ENCODE assay signal across 11 cellular contexts in the genomic region with DNA sequence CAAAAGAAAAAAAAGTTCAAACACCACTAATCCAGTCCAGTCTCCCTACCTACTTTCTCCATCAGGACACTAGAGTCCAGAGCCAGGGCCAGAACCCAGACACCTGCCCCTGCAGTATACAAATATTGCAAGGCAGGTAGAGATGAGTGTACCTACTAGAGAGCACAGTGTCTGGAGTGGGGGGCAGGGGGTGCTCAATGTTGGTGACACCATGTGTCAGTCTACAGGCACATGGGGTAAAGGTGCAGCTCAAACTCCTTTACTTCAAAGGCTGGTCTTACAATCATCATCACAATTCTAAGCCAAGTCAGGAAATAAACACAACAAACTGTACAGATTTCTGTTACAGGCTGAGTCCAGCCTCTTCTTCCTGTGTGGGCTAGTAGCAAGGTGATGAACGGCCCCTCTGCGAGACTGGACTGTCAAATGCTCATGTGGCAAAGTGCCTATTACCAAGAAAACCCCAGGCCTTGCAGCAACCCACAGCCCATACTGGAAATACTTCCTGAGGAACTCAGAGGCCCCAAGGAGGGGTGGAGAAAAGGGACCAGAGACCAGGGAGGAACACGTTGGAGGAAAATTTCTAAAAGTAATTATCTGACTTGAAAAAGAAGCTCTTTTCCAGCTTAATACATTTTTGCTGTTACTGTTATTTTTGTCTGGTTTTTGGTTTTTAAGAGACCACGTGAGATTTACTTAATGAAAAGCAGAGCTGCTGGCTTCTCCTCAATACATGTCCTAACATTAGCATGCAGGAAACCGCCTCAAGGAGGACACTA. TPM values are rescaled to one million over a fixed set of nuclear protein-coding genes. Genes with fewer than 3 reads are reported as not detected.
DNase-seq lines count a peak whose midpoint lies in the region; ATAC-seq and TF ChIP-seq lines count a peak whose summit lies in the region.
"Had no signal": no experiment of that assay in that cellular context is flagged by ENCODE, and none has a peak within 500 bp of the region (broad histone marks: within the 10 kb centered on the region; RNA-seq: fewer than 3 reads in every experiment).

No MANE protein-coding gene starts in this region.

- peak overlapping the region; percentile 94 for H3K27ac Mint-ChIP-seq in activated CD8-positive, alpha-beta memory T cell treated with anti-CD3 and anti-CD28 coated beads, Interleukin-2, amount 10 ng/mL, durations not matched to agents 7 days and 5 days
- H3K27ac Mint-ChIP-seq in activated CD8-positive, alpha-beta T cell treated with anti-CD3 and anti-CD28 coated beads for 36 hours: peak overlapping the region; percentile 95

- POLR2A ChIA-PET in activated CD8-positive, alpha-beta T cell treated with anti-CD3 and anti-CD28 coated beads for 36 hours (lab: Charles Lee): interaction anchor here (0.8 to 2.4 kb wide), 7 partner anchors 11 to 28 kb away, joined by 3 to 6 read pairs (median 4); no protein-coding TSS in a partner anchor

- 34 to 49% (median 41%) methylated on average over 5 of the region's 5 CpGs for WGBS in heart left ventricle, 4 donors
- WGBS in suprapubic skin: 32% methylated on average over 5 of the region's 5 CpGs

- H3K4me1 Mint-ChIP-seq in activated CD8-positive, alpha-beta memory T cell treated with anti-CD3 and anti-CD28 coated beads, Interleukin-2, amount 10 ng/mL, durations not matched to agents 7 days and 5 days: peaks cover 97% of the 10 kb centered on the region
- peaks cover 96% of the 10 kb centered on the region for H3K4me1 Mint-ChIP-seq in activated CD8-positive, alpha-beta T cell treated with anti-CD3 and anti-CD28 coated beads for 36 hours (ENCODE audit: low read depth)

- peak; percentile 73 for DNase-seq in activated CD8-positive, alpha-beta memory T cell treated with anti-CD3 and anti-CD28 coated beads, Interleukin-2, amount 10 ng/mL, durations not matched to agents 7 days and 5 days
- no peak for DNase-seq in activated CD8-positive, alpha-beta memory T cell treated with anti-CD3 and anti-CD28 coated beads for 24 hours
- DNase-seq in activated CD8-positive, alpha-beta T cell treated with anti-CD3 and anti-CD28 coated beads for 36 hours: peak; percentile 56
- peak in 3 of 5 donors; percentile 52 to 54 (median 53) for DNase-seq in heart left ventricle
- no peak for DNase-seq in suprapubic skin (ENCODE audit: low spot score in 2 of 2)
- DNase-seq in HuH-7 (ENCODE audit: low spot score): no peak
- no peak for DNase-seq in NCI-H146 treated with DMSO at 0.1 percent for 48 hours (lab: John Stamatoyannopoulos, UW; ENCODE audit: unreplicated experiment)
- DNase-seq: H9, NCI-H526 treated with DMSO at 0.1 percent for 48 hours had no signal

- H3K4me1 ChIP-seq in heart left ventricle (peaks cover 15 to 92% (median 61%) of the 10 kb centered on the region in 12 donors), suprapubic skin (peaks cover 80% of the 10 kb centered on the region)

- no peaks in the 10 kb centered on the region for H3K27me3 Mint-ChIP-seq in activated CD8-positive, alpha-beta memory T cell treated with anti-CD3 and anti-CD28 coated beads, Interleukin-2, amount 10 ng/mL, durations not matched to agents 7 days and 5 days
- H3K27me3 Mint-ChIP-seq in activated CD8-positive, alpha-beta T cell treated with anti-CD3 and anti-CD28 coated beads for 36 hours: no peaks in the 10 kb centered on the region

- no peak for TF ChIP-seq CTCF in activated CD8-positive, alpha-beta T cell treated with anti-CD3 and anti-CD28 coated beads for 36 hours (IDR thresholded peaks at IDR 0.05)
- TF ChIP-seq CTCF in heart left ventricle (IDR thresholded peaks at IDR 0.05): no peak
- no peak for TF ChIP-seq CTCF in suprapubic skin (IDR thresholded peaks at IDR 0.05)

- no peaks in the 10 kb centered on the region for H3K9me3 ChIP-seq in heart left ventricle
- no peaks in the 10 kb centered on the region for H3K9me3 ChIP-seq in suprapubic skin

- no peaks in the 10 kb centered on the region for H3K9me3 Mint-ChIP-seq in activated CD8-positive, alpha-beta memory T cell treated with anti-CD3 and anti-CD28 coated beads, Interleukin-2, amount 10 ng/mL, durations not matched to agents 7 days and 5 days (ENCODE audit: low read depth)
- no peaks in the 10 kb centered on the region for H3K9me3 Mint-ChIP-seq in activated CD8-positive, alpha-beta T cell treated with anti-CD3 and anti-CD28 coated beads for 36 hours
- H3K9me3 Mint-ChIP-seq: H9 had no signal

- H3K27me3 ChIP-seq in heart left ventricle (no peaks in the 10 kb centered on the region), suprapubic skin (no peaks in the 10 kb centered on the region)

- H3K4me3 Mint-ChIP-seq in activated CD8-positive, alpha-beta memory T cell treated with anti-CD3 and anti-CD28 coated beads, Interleukin-2, amount 10 ng/mL, durations not matched to agents 7 days and 5 days: peak overlapping the region; percentile 37
- peak overlapping the region; percentile 11 for H3K4me3 Mint-ChIP-seq in activated CD8-positive, alpha-beta T cell treated with anti-CD3 and anti-CD28 coated beads for 36 hours
- H3K4me3 Mint-ChIP-seq: H9 had no signal

- H3K4me3 ChIP-seq in heart left ventricle (peak overlapping the region in 1 of 12 donors; percentile 2), suprapubic skin (no peak overlapping the region)

- CTCF ChIA-PET in activated CD8-positive, alpha-beta memory T cell treated with anti-CD3 and anti-CD28 coated beads, Interleukin-2, amount 10 ng/mL, durations not matched to agents 7 days and 5 days (lab: Charles Lee): interaction anchor here (1.2 to 9.3 kb wide), 7 partner anchors 12 to 256 kb away, joined by 3 to 154 read pairs (median 8); no protein-coding TSS in a partner anchor
- CTCF ChIA-PET in activated CD8-positive, alpha-beta T cell treated with anti-CD3 and anti-CD28 coated beads for 36 hours (lab: Charles Lee): interaction anchor here (0.9 to 8.3 kb wide), 9 partner anchors 9 to 89 kb away, joined by 3 to 83 read pairs (median 4); no protein-coding TSS in a partner anchor

- no peak for TF ChIP-seq EP300 in suprapubic skin (IDR thresholded peaks at IDR 0.05)

- H3K36me3 ChIP-seq in heart left ventricle (peaks cover 0 to 40% (median 21%) of the 10 kb centered on the region in 9 donors), suprapubic skin (peaks cover 16% of the 10 kb centered on the region)

- peak overlapping the region; percentile 23 to 92 (median 66) for H3K27ac ChIP-seq in heart left ventricle
- H3K27ac ChIP-seq in suprapubic skin: peak overlapping the region; percentile 72

- peak; percentile 13 for ATAC-seq in activated CD8-positive, alpha-beta memory T cell treated with anti-CD3 and anti-CD28 coated beads, Interleukin-2, amount 10 ng/mL, durations not matched to agents 7 days and 5 days
- peak; percentile 3 for ATAC-seq in activated CD8-positive, alpha-beta T cell treated with anti-CD3 and anti-CD28 coated beads for 36 hours
- ATAC-seq in heart left ventricle: peak; percentile 19 to 63 (median 52)
- ATAC-seq in GM18870 (IDR thresholded peaks at IDR 0.05; ENCODE audit: unreplicated experiment): no peak

- TF ChIP-seq POLR2A in heart left ventricle (IDR thresholded peaks at IDR 0.05) (no peak), suprapubic skin (IDR thresholded peaks at IDR 0.05) (no peak)

- peaks cover 41% of the 10 kb centered on the region for H3K36me3 Mint-ChIP-seq in activated CD8-positive, alpha-beta memory T cell treated with anti-CD3 and anti-CD28 coated beads, Interleukin-2, amount 10 ng/mL, durations not matched to agents 7 days and 5 days
- H3K36me3 Mint-ChIP-seq in activated CD8-positive, alpha-beta T cell treated with anti-CD3 and anti-CD28 coated beads for 36 hours (ENCODE audit: low read depth): peaks cover 41% of the 10 kb centered on the region

- intact Hi-C loops in activated CD8-positive, alpha-beta T cell treated with anti-CD3 and anti-CD28 coated beads for 36 hours (cut with micrococcal nuclease): no loop called here
- intact Hi-C loops in heart left ventricle (cut with DNase I): no loop called here

RNA-seq across cellular contexts. Expression of a gene that starts 29.7 kb away (rescaled TPM):
- 100 to 1,000 TPM; 118 to 135 TPM for total RNA-seq in activated CD8-positive, alpha-beta memory T cell treated with anti-CD3 and anti-CD28 coated beads, Interleukin-2, amount 10 ng/mL, durations not matched to agents 7 days and 5 days
- 10 to 100 TPM; 62.9 to 65.7 TPM for total RNA-seq in activated CD8-positive, alpha-beta T cell treated with anti-CD3 and anti-CD28 coated beads for 36 hours
- total RNA-seq in heart left ventricle (10 to 100 TPM in 6 of 9 donors, 1 to 10 TPM in 3; 6.5 to 45.2 (median 10.8) TPM), suprapubic skin (100 to 1,000 TPM in 1 of 4 donors, 10 to 100 TPM in 3; 27.9 to 126 (median 41.5) TPM)
- 1 to 10 TPM; 5.1 to 5.9 TPM for polyA plus RNA-seq in heart left ventricle

RNA-seq across cellular contexts. Expression of a gene that starts 44.5 kb away (rescaled TPM):
- total RNA-seq in activated CD8-positive, alpha-beta memory T cell treated with anti-CD3 and anti-CD28 coated beads, Interleukin-2, amount 10 ng/mL, durations not matched to agents 7 days and 5 days: under 1 TPM; 0.26 to 0.28 TPM
- total RNA-seq in activated CD8-positive, alpha-beta T cell treated with anti-CD3 and anti-CD28 coated beads for 36 hours: not detected
- total RNA-seq in heart left ventricle: not detected
- not detected for polyA plus RNA-seq in heart left ventricle
- total RNA-seq in suprapubic skin: not detected
- total RNA-seq: dermis microvascular lymphatic vessel endothelial cell, H9 had no signal

Comparison
In these comparisons a context has a peak if more than half of its experiments do, and no peak if none do; other contexts are left out.
1. DNase-seq: peak in activated CD8-positive, alpha-beta memory T cell treated with anti-CD3 and anti-CD28 coated beads, Interleukin-2, amount 10 ng/mL, durations not matched to agents 7 days and 5 days (single experiment), activated CD8-positive, alpha-beta T cell treated with anti-CD3 and anti-CD28 coated beads for 36 hours (single experiment) and heart left ventricle (3 of 5); none in activated CD8-positive, alpha-beta memory T cell treated with anti-CD3 and anti-CD28 coated beads for 24 hours (single experiment), suprapubic skin (0 of 2), HuH-7 (single experiment) and NCI-H146 treated with DMSO at 0.1 percent for 48 hours (single experiment).